Comparison of ENCODE assay signal across 8 cellular contexts in the genomic region with DNA sequence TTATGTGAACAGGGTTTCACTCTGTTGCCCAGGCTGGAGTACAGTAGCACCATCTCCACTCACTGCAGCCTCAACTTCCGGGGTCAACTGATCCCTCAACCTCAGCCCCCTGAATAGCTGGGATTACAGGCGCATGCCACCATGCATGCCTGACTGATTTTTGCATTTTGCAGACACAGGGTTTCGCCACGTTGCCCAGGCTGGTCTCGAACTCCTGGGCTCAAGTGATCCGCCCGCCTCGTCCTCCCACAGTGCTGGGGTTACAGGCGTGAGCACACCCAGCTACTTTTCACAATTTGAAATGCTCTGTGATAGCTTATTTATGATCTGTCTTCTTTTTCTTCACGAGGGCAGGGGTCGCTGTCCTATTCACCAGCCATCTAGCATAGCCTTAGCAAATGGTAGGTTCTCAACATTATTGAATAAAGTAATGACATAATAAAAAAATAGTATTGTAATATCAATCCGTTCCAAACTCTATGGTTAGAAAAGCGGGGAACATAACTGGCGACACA. TPM values are rescaled to one million over a fixed set of nuclear protein-coding genes. Genes with fewer than 3 reads are reported as not detected.
DNase-seq lines count a peak whose midpoint lies in the region; ATAC-seq and TF ChIP-seq lines count a peak whose summit lies in the region.

No MANE protein-coding gene starts in this region.

- H3K4me1 ChIP-seq in heart left ventricle = peaks cover 0 to 68% (median 30%) of the 10 kb centered on the region in 12 donors
- H3K4me1 ChIP-seq in lower lobe of right lung = peaks cover 57% of the 10 kb centered on the region
- H3K4me1 ChIP-seq in transverse colon = peaks cover 7 to 44% (median 19%) of the 10 kb centered on the region in 4 donors

- H3K9me3 ChIP-seq in heart left ventricle = no peaks in the 10 kb centered on the region
- H3K9me3 ChIP-seq in lower lobe of right lung = no peaks in the 10 kb centered on the region
- H3K9me3 ChIP-seq in transverse colon = no peaks in the 10 kb centered on the region

- in situ Hi-C loops in transverse colon (cut with MboI; ENCODE audit: low pct_ligation_motif_present in 1 of 4, low pct_unique_long_range_greater_than_20kb in 1 of 4, low sequenced_read_pairs in 3 of 4) = no loop called here

- intact Hi-C loops in heart left ventricle (cut with DNase I) = loop anchor here in 1 of 10 donors (2.0 kb wide), 1 partner anchor 24 kb away; no protein-coding TSS in a partner anchor
- intact Hi-C loops in left cardiac atrium (cut with DNase I) = no loop called here
- intact Hi-C loops in activated T-helper 1 cell treated with anti-CD3 and anti-CD28 coated beads, Interleukin-12 subunit alpha, Interleukin-12 subunit beta, Interleukin-2, Interleukin-4 antibody, amounts not matched to agents 30 ng/mL and 10 ng/mL and 1 ng/mL, durations not matched to agents 14 hours and 24 hours and 36 hours (cut with micrococcal nuclease) = loop anchor here (1.0 to 10.0 kb wide), 7 partner anchors 9 to 456 kb away; a partner anchor contains a TSS
- intact Hi-C loops in lower lobe of right lung (cut with DNase I) = no loop called here
- intact Hi-C loops in transverse colon (cut with DNase I; ENCODE audit: low total_unique reads) = loop anchor here (10.0 kb wide), 1 partner anchor 612 kb away; no protein-coding TSS in a partner anchor

- H3K27me3 ChIP-seq in heart left ventricle (no peaks in the 10 kb centered on the region), lower lobe of right lung (ENCODE audit: low read depth) (no peaks in the 10 kb centered on the region), transverse colon (no peaks in the 10 kb centered on the region)

- peak overlapping the region; percentile 26 for H3K27ac Mint-ChIP-seq in activated T-helper 1 cell treated with anti-CD3 and anti-CD28 coated beads, Interleukin-12 subunit alpha, Interleukin-12 subunit beta, Interleukin-2, Interleukin-4 antibody, amounts not matched to agents 30 ng/mL and 10 ng/mL and 1 ng/mL, durations not matched to agents 14 hours and 24 hours and 36 hours

- H3K4me3 ChIP-seq in heart left ventricle (peak overlapping the region in 8 of 12 donors; percentile 74 to 97 (median 84)), lower lobe of right lung (peak overlapping the region; percentile 66), transverse colon (peak overlapping the region in 1 of 4 donors; percentile 97)

- no peak for TF ChIP-seq EP300 in transverse colon (IDR thresholded peaks at IDR 0.05; ENCODE audit: low read depth)

- H3K27ac ChIP-seq in heart left ventricle (peak overlapping the region in 4 of 12 donors; percentile 74 to 86 (median 80)), lower lobe of right lung (peak overlapping the region; percentile 77), transverse colon (peak overlapping the region in 3 of 4 donors; percentile 75 to 88 (median 86))

- DNase-seq in heart left ventricle (no peak), left cardiac atrium (no peak), lower lobe of right lung (no peak), transverse colon (no peak), COLO668 (lab: John Stamatoyannopoulos, UW; ENCODE audit: unreplicated experiment) (no peak), cerebellar cortex (ENCODE audit: low spot score) (no peak)
- no peak for DNase-seq in activated T-helper 1 cell treated with anti-CD3 and anti-CD28 coated beads, Interleukin-12 subunit alpha, Interleukin-12 subunit beta, Interleukin-2, Interleukin-4 antibody, amounts not matched to agents 30 ng/mL and 10 ng/mL and 1 ng/mL, durations not matched to agents 14 hours and 24 hours and 36 hours (ENCODE audit: low spot score)

- peaks cover 58% of the 10 kb centered on the region for H3K4me1 Mint-ChIP-seq in activated T-helper 1 cell treated with anti-CD3 and anti-CD28 coated beads, Interleukin-12 subunit alpha, Interleukin-12 subunit beta, Interleukin-2, Interleukin-4 antibody, amounts not matched to agents 30 ng/mL and 10 ng/mL and 1 ng/mL, durations not matched to agents 14 hours and 24 hours and 36 hours (ENCODE audit: low read depth)

- no peaks in the 10 kb centered on the region for H3K27me3 Mint-ChIP-seq in activated T-helper 1 cell treated with anti-CD3 and anti-CD28 coated beads, Interleukin-12 subunit alpha, Interleukin-12 subunit beta, Interleukin-2, Interleukin-4 antibody, amounts not matched to agents 30 ng/mL and 10 ng/mL and 1 ng/mL, durations not matched to agents 14 hours and 24 hours and 36 hours (ENCODE audit: insufficient read depth)

- no peaks in the 10 kb centered on the region for H3K9me3 Mint-ChIP-seq in activated T-helper 1 cell treated with anti-CD3 and anti-CD28 coated beads, Interleukin-12 subunit alpha, Interleukin-12 subunit beta, Interleukin-2, Interleukin-4 antibody, amounts not matched to agents 30 ng/mL and 10 ng/mL and 1 ng/mL, durations not matched to agents 14 hours and 24 hours and 36 hours

- 73 to 78% (median 76%) methylated on average over 14 of the region's 14 CpGs for WGBS in heart left ventricle, 4 donors
- 18 to 66% methylated on average over 4 to 14 of the region's 14 CpGs for WGBS in transverse colon (ENCODE audit: low coverage in 1 of 2), 2 donors

- TF ChIP-seq CTCF in heart left ventricle (IDR thresholded peaks at IDR 0.05) (no peak), lower lobe of right lung (IDR thresholded peaks at IDR 0.05) (no peak), transverse colon (IDR thresholded peaks at IDR 0.05) (no peak)

- no peak for ATAC-seq in heart left ventricle
- ATAC-seq in left cardiac atrium = no peak
- peak in 1 of 2 donors; percentile 2 for ATAC-seq in lower lobe of right lung
- ATAC-seq in GM21360 (IDR thresholded peaks at IDR 0.05; ENCODE audit: unreplicated experiment) = no peak

- peak overlapping the region; percentile 85 for H3K4me3 Mint-ChIP-seq in activated T-helper 1 cell treated with anti-CD3 and anti-CD28 coated beads, Interleukin-12 subunit alpha, Interleukin-12 subunit beta, Interleukin-2, Interleukin-4 antibody, amounts not matched to agents 30 ng/mL and 10 ng/mL and 1 ng/mL, durations not matched to agents 14 hours and 24 hours and 36 hours

- TF ChIP-seq POLR2A in heart left ventricle (IDR thresholded peaks at IDR 0.05) = no peak
- TF ChIP-seq POLR2A in transverse colon (IDR thresholded peaks at IDR 0.05) = no peak

- H3K36me3 ChIP-seq in heart left ventricle (peaks cover 0 to 31% (median 16%) of the 10 kb centered on the region in 9 donors), lower lobe of right lung (no peaks in the 10 kb centered on the region), transverse colon (no peaks in the 10 kb centered on the region)

- H3K36me3 Mint-ChIP-seq in activated T-helper 1 cell treated with anti-CD3 and anti-CD28 coated beads, Interleukin-12 subunit alpha, Interleukin-12 subunit beta, Interleukin-2, Interleukin-4 antibody, amounts not matched to agents 30 ng/mL and 10 ng/mL and 1 ng/mL, durations not matched to agents 14 hours and 24 hours and 36 hours (ENCODE audit: low read depth) = peaks cover 32% of the 10 kb centered on the region

RNA-seq across cellular contexts. Expression of a gene that starts 0.5 kb away (rescaled TPM):
- total RNA-seq in heart left ventricle (10 to 100 TPM; 23.9 to 38.2 (median 27.1) TPM), left cardiac atrium (10 to 100 TPM; 29.7 to 31.6 TPM), lower lobe of right lung (45.1 TPM), transverse colon (10 to 100 TPM; 22.1 to 47.8 (median 31.8) TPM)
- 10 to 100 TPM; 13.7 to 34.0 TPM for polyA plus RNA-seq in heart left ventricle
- 120 and 127 TPM in 2 replicates for total RNA-seq in activated T-helper 1 cell treated with anti-CD3 and anti-CD28 coated beads, Interleukin-12 subunit alpha, Interleukin-12 subunit beta, Interleukin-2, Interleukin-4 antibody, amounts not matched to agents 30 ng/mL and 10 ng/mL and 1 ng/mL, durations not matched to agents 14 hours and 24 hours and 36 hours

RNA-seq across cellular contexts. Expression of a gene that starts 27.2 kb away (rescaled TPM):
- total RNA-seq in heart left ventricle (10 to 100 TPM in 8 of 9 donors, 1 to 10 TPM in 1; 7.8 to 45.0 (median 15.2) TPM), left cardiac atrium (10 to 100 TPM; 36.0 to 56.7 TPM), lower lobe of right lung (11.0 TPM), transverse colon (10 to 100 TPM in 2 of 4 donors, 1 to 10 TPM in 2; 3.0 to 11.3 (median 7.7) TPM)
- 10 to 100 TPM in 1 of 2 donors, 1 to 10 TPM in 1; 7.1 to 24.6 TPM for polyA plus RNA-seq in heart left ventricle
- total RNA-seq in activated T-helper 1 cell treated with anti-CD3 and anti-CD28 coated beads, Interleukin-12 subunit alpha, Interleukin-12 subunit beta, Interleukin-2, Interleukin-4 antibody, amounts not matched to agents 30 ng/mL and 10 ng/mL and 1 ng/mL, durations not matched to agents 14 hours and 24 hours and 36 hours = 4.0 and 4.8 TPM in 2 replicates

Comparison
In these comparisons a context has a peak if more than half of its experiments do, and no peak if none do; other contexts are left out.
1. intact Hi-C loops: an anchor here in activated T-helper 1 cell treated with anti-CD3 and anti-CD28 coated beads, Interleukin-12 subunit alpha, Interleukin-12 subunit beta, Interleukin-2, Interleukin-4 antibody, amounts not matched to agents 30 ng/mL and 10 ng/mL and 1 ng/mL, durations not matched to agents 14 hours and 24 hours and 36 hours (1.0 to 10.0 kb wide) and transverse colon (10.0 kb wide); none called in left cardiac atrium and lower lobe of right lung.